1 cellular context compared by ENCODE assay signal in the genomic region with DNA sequence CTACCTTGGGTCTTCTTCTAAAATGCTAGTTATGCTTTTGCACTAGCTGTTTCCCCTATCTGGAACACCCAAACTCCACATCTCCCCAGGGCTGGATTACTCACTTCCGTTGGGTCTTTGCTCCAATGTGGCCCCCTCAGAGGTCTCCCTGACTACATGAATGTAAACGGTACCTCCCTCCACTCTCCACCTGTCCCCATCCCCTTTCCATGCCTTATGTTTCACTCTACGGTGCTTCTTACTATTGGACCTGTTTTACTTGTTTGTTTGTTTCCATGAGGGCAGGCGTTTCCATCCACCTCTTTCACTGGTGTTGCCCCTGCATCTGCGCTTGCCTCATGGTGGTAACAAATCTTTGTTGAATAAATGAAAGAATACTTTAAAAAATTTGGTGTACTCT.
TF ChIP-seq lines count a peak whose summit lies in the region.

No MANE protein-coding gene starts in this region.

TF ChIP-seq in IMR-90, 13 proteins besides CTCF, POLR2A, EP300 and RAD21:
- TF ChIP-seq FOS (IDR thresholded peaks at IDR 0.05; ENCODE audit: low read depth, low read length), result no peak
- TF ChIP-seq, protein P1, sequence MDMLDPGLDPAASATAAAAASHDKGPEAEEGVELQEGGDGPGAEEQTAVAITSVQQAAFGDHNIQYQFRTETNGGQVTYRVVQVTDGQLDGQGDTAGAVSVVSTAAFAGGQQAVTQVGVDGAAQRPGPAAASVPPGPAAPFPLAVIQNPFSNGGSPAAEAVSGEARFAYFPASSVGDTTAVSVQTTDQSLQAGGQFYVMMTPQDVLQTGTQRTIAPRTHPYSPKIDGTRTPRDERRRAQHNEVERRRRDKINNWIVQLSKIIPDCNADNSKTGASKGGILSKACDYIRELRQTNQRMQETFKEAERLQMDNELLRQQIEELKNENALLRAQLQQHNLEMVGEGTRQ (IDR thresholded peaks at IDR 0.05; ENCODE audit: low read depth, low read length), result no peak
- TF ChIP-seq RCOR1 (IDR thresholded peaks at IDR 0.05; ENCODE audit: insufficient replicate concordance, low read length), result no peak
- no peak for TF ChIP-seq CEBPB (IDR thresholded peaks at IDR 0.05; ENCODE audit: low read depth, low read length)
- TF ChIP-seq RFX5 (IDR thresholded peaks at IDR 0.05; ENCODE audit: low read depth, low read length), result no peak
- no peak for TF ChIP-seq CHD1 (IDR thresholded peaks at IDR 0.05; ENCODE audit: low read depth, low read length)
- TF ChIP-seq MXI1 (IDR thresholded peaks at IDR 0.05; ENCODE audit: borderline replicate concordance, low read depth, low read length), result no peak
- TF ChIP-seq BHLHE40 (IDR thresholded peaks at IDR 0.05; ENCODE audit: low read depth, low read length), result no peak
- TF ChIP-seq ELK1 (IDR thresholded peaks at IDR 0.05; ENCODE audit: borderline replicate concordance, low read depth, low read length), result no peak
- no peak for TF ChIP-seq MAFK (IDR thresholded peaks at IDR 0.05; ENCODE audit: low read depth, low read length)
- TF ChIP-seq MAZ (IDR thresholded peaks at IDR 0.05; ENCODE audit: borderline replicate concordance, low read depth, low read length), result no peak
